In the genomic region with DNA sequence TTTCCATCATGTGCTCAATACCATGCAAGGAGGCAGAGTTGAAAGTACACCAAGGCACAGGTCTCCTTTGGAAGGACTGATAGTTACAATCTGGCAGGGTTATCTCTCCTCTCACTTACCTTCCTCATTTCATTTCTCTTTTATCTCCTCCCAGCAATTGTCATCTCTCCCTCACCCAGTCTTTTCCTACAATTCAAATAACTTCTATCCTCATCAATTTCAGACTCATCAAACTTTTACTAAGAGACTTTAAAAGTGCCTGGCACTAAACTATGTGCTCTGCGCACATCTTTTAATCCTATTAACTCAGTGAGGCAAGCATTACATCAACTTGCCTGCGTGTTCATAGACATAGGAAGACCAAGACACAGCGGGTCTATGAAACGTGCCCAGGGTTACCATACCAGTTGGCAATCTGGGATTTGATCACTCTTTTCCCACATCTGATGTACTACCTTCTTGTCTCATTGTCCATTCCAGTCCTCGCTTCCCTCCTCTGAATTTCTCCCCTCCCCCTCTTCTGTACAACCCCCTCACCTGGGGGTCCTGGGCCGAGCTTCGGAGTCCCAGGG, we compare ENCODE assay signal across 6 cellular contexts. TPM values are rescaled to one million over a fixed set of nuclear protein-coding genes. Genes with fewer than 3 reads are reported as not detected.
DNase-seq lines count a peak whose midpoint lies in the region; ATAC-seq and TF ChIP-seq lines count a peak whose summit lies in the region.

No MANE protein-coding gene starts in this region.

- no peaks in the 10 kb centered on the region; the same call in 1 of the 2 replicates for H3K4me1 ChIP-seq in GM23338 (ENCODE audit: insufficient read depth)

- no peak for TF ChIP-seq CTCF in GM23338 (conservative IDR thresholded peaks at IDR 0.05; ENCODE audit: low read depth in 2 of 2)

- H3K4me3 Mint-ChIP-seq in GM23338, result peak overlapping the region; percentile 95
- peak overlapping the region; percentile 95 for H3K4me3 Mint-ChIP-seq in T-helper 17 cell

- H4K20me1 ChIP-seq in GM23338 (replicated peaks; ENCODE audit: insufficient read depth), result 0 out of 2 replicates have a peak, but pooled peaks cover 5% of the 10 kb centered on the region

- H3K9me3 ChIP-seq in T-helper 17 cell (ENCODE audit: control insufficient read depth, low read length, poor library complexity, severe bottlenecking), result no peaks in the 10 kb centered on the region

- no peaks in the 10 kb centered on the region for H3K27me3 ChIP-seq in GM23338 (ENCODE audit: insufficient read depth)

- peaks cover 15% of the 10 kb centered on the region for H3K27me3 Mint-ChIP-seq in GM23338 (ENCODE audit: insufficient read depth, low read depth, poor library complexity)
- H3K27me3 Mint-ChIP-seq in T-helper 17 cell, result no peaks in the 10 kb centered on the region

- no peaks in the 10 kb centered on the region for H3K9me2 ChIP-seq in GM23338 (ENCODE audit: insufficient read depth)

- DNase-seq in GM23338 (ENCODE audit: low spot score) (peak; percentile 35), T-helper 17 cell (no peak), iPS-NIHi11 (ENCODE audit: low spot score) (peak; percentile 33), cerebellar nuclear complex (lab: John Stamatoyannopoulos, UW) (no peak)

- 0 out of 2 replicates have a peak overlapping the region, but pooled peaks have one; percentile 28 for H3K27ac Mint-ChIP-seq in GM23338
- H3K27ac Mint-ChIP-seq in T-helper 17 cell, result peak overlapping the region; percentile 98

- peaks cover 35% of the 10 kb centered on the region for H3F3A ChIP-seq in GM23338 (replicated peaks; ENCODE audit: low read depth)

- H3K36me3 Mint-ChIP-seq in GM23338 (ENCODE audit: low read depth) (peaks cover 55% of the 10 kb centered on the region), T-helper 17 cell (ENCODE audit: low read depth) (peaks cover 8% of the 10 kb centered on the region)

- peaks cover 16% of the 10 kb centered on the region for H3K36me3 ChIP-seq in GM23338 (ENCODE audit: insufficient read depth)

- peaks cover 22% of the 10 kb centered on the region for H3K79me2 ChIP-seq in GM23338 (replicated peaks; ENCODE audit: insufficient read depth)

- peak overlapping the region; percentile 99 for H3K4me3 ChIP-seq in GM23338

- no peaks in the 10 kb centered on the region for H3K9me3 Mint-ChIP-seq in GM23338

- H3K4me2 ChIP-seq in GM23338, result peak overlapping the region; percentile 98

- H3K27ac ChIP-seq in GM23338 (ENCODE audit: low read depth), result no peak overlapping the region

- peak; percentile 12; the same call in 2 of the 3 replicates for ATAC-seq in GM23338
- ATAC-seq in T-helper 17 cell, result no peak
- ATAC-seq in HG03521 (IDR thresholded peaks at IDR 0.05; ENCODE audit: unreplicated experiment), result no peak
- no peak for ATAC-seq in HG02759 (IDR thresholded peaks at IDR 0.05; ENCODE audit: unreplicated experiment)

- H3K4me1 Mint-ChIP-seq in GM23338 (peaks cover 9% of the 10 kb centered on the region), T-helper 17 cell (peaks cover 36% of the 10 kb centered on the region)

- peak overlapping the region; percentile 91; the same call in 1 of the 2 replicates for H2AFZ ChIP-seq in GM23338

TF ChIP-seq in GM23338, 12 proteins besides CTCF, POLR2A, EP300 and RAD21:
- no peak for TF ChIP-seq JUNB (IDR thresholded peaks at IDR 0.05; ENCODE audit: unreplicated experiment)
- no peak for TF ChIP-seq ETS1 (IDR thresholded peaks at IDR 0.05)
- no peak for TF ChIP-seq STAT1 (IDR thresholded peaks at IDR 0.05; ENCODE audit: unreplicated experiment)
- TF ChIP-seq NANOG (IDR thresholded peaks at IDR 0.05; ENCODE audit: borderline replicate concordance), result no peak
- TF ChIP-seq CREB1 (CRISPR knock-in tag; IDR thresholded peaks at IDR 0.05; ENCODE audit: low read depth), result no peak
- no peak for TF ChIP-seq ZNF114 (CRISPR knock-in tag; IDR thresholded peaks at IDR 0.05)
- TF ChIP-seq, protein P1, sequence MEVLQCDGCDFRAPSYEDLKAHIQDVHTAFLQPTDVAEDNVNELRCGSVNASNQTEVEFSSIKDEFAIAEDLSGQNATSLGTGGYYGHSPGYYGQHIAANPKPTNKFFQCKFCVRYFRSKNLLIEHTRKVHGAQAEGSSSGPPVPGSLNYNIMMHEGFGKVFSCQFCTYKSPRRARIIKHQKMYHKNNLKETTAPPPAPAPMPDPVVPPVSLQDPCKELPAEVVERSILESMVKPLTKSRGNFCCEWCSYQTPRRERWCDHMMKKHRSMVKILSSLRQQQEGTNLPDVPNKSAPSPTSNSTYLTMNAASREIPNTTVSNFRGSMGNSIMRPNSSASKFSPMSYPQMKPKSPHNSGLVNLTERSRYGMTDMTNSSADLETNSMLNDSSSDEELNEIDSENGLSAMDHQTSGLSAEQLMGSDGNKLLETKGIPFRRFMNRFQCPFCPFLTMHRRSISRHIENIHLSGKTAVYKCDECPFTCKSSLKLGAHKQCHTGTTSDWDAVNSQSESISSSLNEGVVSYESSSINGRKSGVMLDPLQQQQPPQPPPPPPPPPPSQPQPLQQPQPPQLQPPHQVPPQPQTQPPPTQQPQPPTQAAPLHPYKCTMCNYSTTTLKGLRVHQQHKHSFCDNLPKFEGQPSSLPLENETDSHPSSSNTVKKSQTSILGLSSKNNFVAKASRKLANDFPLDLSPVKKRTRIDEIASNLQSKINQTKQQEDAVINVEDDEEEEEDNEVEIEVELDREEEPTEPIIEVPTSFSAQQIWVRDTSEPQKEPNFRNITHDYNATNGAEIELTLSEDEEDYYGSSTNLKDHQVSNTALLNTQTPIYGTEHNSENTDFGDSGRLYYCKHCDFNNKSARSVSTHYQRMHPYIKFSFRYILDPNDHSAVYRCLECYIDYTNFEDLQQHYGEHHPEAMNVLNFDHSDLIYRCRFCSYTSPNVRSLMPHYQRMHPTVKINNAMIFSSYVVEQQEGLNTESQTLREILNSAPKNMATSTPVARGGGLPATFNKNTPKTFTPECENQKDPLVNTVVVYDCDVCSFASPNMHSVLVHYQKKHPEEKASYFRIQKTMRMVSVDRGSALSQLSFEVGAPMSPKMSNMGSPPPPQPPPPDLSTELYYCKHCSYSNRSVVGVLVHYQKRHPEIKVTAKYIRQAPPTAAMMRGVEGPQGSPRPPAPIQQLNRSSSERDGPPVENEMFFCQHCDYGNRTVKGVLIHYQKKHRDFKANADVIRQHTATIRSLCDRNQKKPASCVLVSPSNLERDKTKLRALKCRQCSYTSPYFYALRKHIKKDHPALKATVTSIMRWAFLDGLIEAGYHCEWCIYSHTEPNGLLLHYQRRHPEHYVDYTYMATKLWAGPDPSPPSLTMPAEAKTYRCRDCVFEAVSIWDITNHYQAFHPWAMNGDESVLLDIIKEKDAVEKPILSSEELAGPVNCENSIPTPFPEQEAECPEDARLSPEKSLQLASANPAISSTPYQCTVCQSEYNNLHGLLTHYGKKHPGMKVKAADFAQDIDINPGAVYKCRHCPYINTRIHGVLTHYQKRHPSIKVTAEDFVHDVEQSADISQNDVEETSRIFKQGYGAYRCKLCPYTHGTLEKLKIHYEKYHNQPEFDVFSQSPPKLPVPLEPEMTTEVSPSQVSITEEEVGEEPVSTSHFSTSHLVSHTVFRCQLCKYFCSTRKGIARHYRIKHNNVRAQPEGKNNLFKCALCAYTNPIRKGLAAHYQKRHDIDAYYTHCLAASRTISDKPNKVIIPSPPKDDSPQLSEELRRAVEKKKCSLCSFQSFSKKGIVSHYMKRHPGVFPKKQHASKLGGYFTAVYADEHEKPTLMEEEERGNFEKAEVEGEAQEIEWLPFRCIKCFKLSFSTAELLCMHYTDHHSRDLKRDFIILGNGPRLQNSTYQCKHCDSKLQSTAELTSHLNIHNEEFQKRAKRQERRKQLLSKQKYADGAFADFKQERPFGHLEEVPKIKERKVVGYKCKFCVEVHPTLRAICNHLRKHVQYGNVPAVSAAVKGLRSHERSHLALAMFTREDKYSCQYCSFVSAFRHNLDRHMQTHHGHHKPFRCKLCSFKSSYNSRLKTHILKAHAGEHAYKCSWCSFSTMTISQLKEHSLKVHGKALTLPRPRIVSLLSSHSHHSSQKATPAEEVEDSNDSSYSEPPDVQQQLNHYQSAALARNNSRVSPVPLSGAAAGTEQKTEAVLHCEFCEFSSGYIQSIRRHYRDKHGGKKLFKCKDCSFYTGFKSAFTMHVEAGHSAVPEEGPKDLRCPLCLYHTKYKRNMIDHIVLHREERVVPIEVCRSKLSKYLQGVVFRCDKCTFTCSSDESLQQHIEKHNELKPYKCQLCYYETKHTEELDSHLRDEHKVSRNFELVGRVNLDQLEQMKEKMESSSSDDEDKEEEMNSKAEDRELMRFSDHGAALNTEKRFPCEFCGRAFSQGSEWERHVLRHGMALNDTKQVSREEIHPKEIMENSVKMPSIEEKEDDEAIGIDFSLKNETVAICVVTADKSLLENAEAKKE (CRISPR knock-in tag; IDR thresholded peaks at IDR 0.05), result no peak

RNA-seq across cellular contexts. Expression of gene VARS1, which starts 1.2 kb away (rescaled TPM):
- total RNA-seq in GM23338 (2014; rRNA removed; shearing (Covaris generic)), result 137 and 153 TPM in 2 replicates
- polyA plus RNA-seq in GM23338 (2016; fragmentation: Nextera tagmentation; extraction: Ambion mirVana), result 66.0 and 71.2 TPM in 2 replicates
- total RNA-seq in T-helper 17 cell, result 10 to 100 TPM; 58.0 to 73.7 TPM

RNA-seq across cellular contexts. Expression of gene LSM2, which starts 12.4 kb away (rescaled TPM):
- total RNA-seq in GM23338 (2014; rRNA removed; shearing (Covaris generic)), result 93.5 and 106 TPM in 2 replicates
- polyA plus RNA-seq in GM23338 (2016; fragmentation: Nextera tagmentation; extraction: Ambion mirVana), result 140 and 143 TPM in 2 replicates
- 10 to 100 TPM; 20.9 to 22.5 TPM for total RNA-seq in T-helper 17 cell

RNA-seq across cellular contexts. Expression of gene VWA7, which starts 17.3 kb away (rescaled TPM):
- 0.07 and 0.12 TPM in 2 replicates for total RNA-seq in GM23338 (2014; rRNA removed; shearing (Covaris generic))
- polyA plus RNA-seq in GM23338 (2016; fragmentation: Nextera tagmentation; extraction: Ambion mirVana), result 0.36 and 0.75 TPM in 2 replicates
- total RNA-seq in T-helper 17 cell, result 1 to 10 TPM; 2.8 to 2.9 TPM

RNA-seq across cellular contexts. Expression of gene HSPA1L, which starts 20.7 kb away (rescaled TPM):
- total RNA-seq in GM23338 (2014; rRNA removed; shearing (Covaris generic)), result 0.50 and 0.83 TPM in 2 replicates
- 0.44 and 0.49 TPM in 2 replicates for polyA plus RNA-seq in GM23338 (2016; fragmentation: Nextera tagmentation; extraction: Ambion mirVana)
- 1 to 10 TPM; 3.4 to 3.5 TPM for total RNA-seq in T-helper 17 cell

RNA-seq across cellular contexts. Expression of gene HSPA1A, which starts 21.0 kb away (rescaled TPM):
- total RNA-seq in GM23338 (2014; rRNA removed; shearing (Covaris generic)), result 57.1 and 58.3 TPM in 2 replicates
- 36.1 and 39.1 TPM in 2 replicates for polyA plus RNA-seq in GM23338 (2016; fragmentation: Nextera tagmentation; extraction: Ambion mirVana)
- total RNA-seq in T-helper 17 cell, result 10 to 100 TPM; 15.1 to 20.2 TPM

Comparison
In these comparisons a context has a peak if more than half of its experiments do, and no peak if none do; other contexts are left out.
1. DNase-seq: peak in GM23338 (single experiment) and iPS-NIHi11 (single experiment); none in T-helper 17 cell (0 of 3) and cerebellar nuclear complex (0 of 2).